8 cellular contexts compared by ENCODE assay signal in genomic region chr18:75209952-75210261, GRCh38. TPM values are rescaled to one million over a fixed set of nuclear protein-coding genes. Genes with fewer than 3 reads are reported as not detected.
DNase-seq lines count a peak whose midpoint lies in the region; ATAC-seq and TF ChIP-seq lines count a peak whose summit lies in the region.

No MANE protein-coding gene starts in this region.

- H3K9me3 ChIP-seq in HUES48 (ENCODE audit: control insufficient read depth, insufficient read depth, low read length) (no peaks in the 10 kb centered on the region), body of pancreas (no peaks in the 10 kb centered on the region)

- H3K36me3 ChIP-seq in HUES48 (ENCODE audit: control insufficient read depth, insufficient read depth, low read length) = no peaks in the 10 kb centered on the region
- no peaks in the 10 kb centered on the region for H3K36me3 ChIP-seq in body of pancreas (replicated peaks in 1 of 2; ENCODE audit: insufficient read depth in 1 of 2, low read depth in 2 of 2)

- peak overlapping the region; percentile 97 for H3K4me3 Mint-ChIP-seq in mesothelial cell of epicardium

- H3K4me1 Mint-ChIP-seq in mesothelial cell of epicardium = peaks cover 69% of the 10 kb centered on the region

- H3K27ac ChIP-seq in C4-2B (peak overlapping the region; percentile 96), HUES48 (ENCODE audit: low read depth, low read length) (peak overlapping the region; percentile 66), body of pancreas (peak overlapping the region; percentile 92 to 98 (median 94))

- peaks cover 86% of the 10 kb centered on the region for H3K27me3 ChIP-seq in HUES48 (ENCODE audit: control insufficient read depth, insufficient read depth, low read length)
- no peaks in the 10 kb centered on the region for H3K27me3 ChIP-seq in body of pancreas

- no peak for DNase-seq in body of pancreas
- no peak for DNase-seq in mesothelial cell of epicardium (ENCODE audit: low spot score in 2 of 2, unreplicated experiment in 2 of 2)
- DNase-seq in NCI-H2081 treated with DMSO at 0.1 percent for 48 hours (lab: John Stamatoyannopoulos, UW) = no peak
- DNase-seq in stimulated activated CD4-positive, alpha-beta T cell treated with anti-CD3 and anti-CD28 coated beads, Interleukin-12 subunit alpha, Interleukin-12 subunit beta, amount 100 ng/mL, for 4 hours = no peak
- no peak for DNase-seq in HPDE6-E6E7 (ENCODE audit: extremely low spot score)

- intact Hi-C loops in body of pancreas (cut with DNase I) = no loop called here

- TF ChIP-seq POLR2A in body of pancreas (IDR thresholded peaks at IDR 0.05) = no peak

- TF ChIP-seq CTCF in C4-2B (conservative IDR thresholded peaks at IDR 0.05) (no peak), body of pancreas (IDR thresholded peaks at IDR 0.05) (no peak), mesothelial cell of epicardium (IDR thresholded peaks at IDR 0.05; ENCODE audit: unreplicated experiment) (no peak)

- WGBS in body of pancreas, 2 donors = 0 to 1% methylated on average over 8 of the region's 8 CpGs

- no peak overlapping the region for H3K9ac ChIP-seq in HUES48 (ENCODE audit: low read depth, low read length)

- peak overlapping the region; percentile 98 for H3K27ac Mint-ChIP-seq in mesothelial cell of epicardium

- no peaks in the 10 kb centered on the region for H3K9me3 Mint-ChIP-seq in mesothelial cell of epicardium

- H3K27me3 Mint-ChIP-seq in mesothelial cell of epicardium (ENCODE audit: low read depth) = peaks cover 2% of the 10 kb centered on the region

- ATAC-seq in body of pancreas (no peak), HG03135 (IDR thresholded peaks at IDR 0.05; ENCODE audit: unreplicated experiment) (no peak)

- no peaks in the 10 kb centered on the region for H3K36me3 Mint-ChIP-seq in mesothelial cell of epicardium

- peaks cover 36% of the 10 kb centered on the region for H3K4me1 ChIP-seq in HUES48 (ENCODE audit: control insufficient read depth, insufficient read depth, low read length)
- H3K4me1 ChIP-seq in body of pancreas = peaks cover 53% of the 10 kb centered on the region

- H3K4me3 ChIP-seq in HUES48 (ENCODE audit: low read depth, low read length) (peak overlapping the region; percentile 73), body of pancreas (peak overlapping the region; percentile 2 to 58)

RNA-seq across cellular contexts. Expression of gene TSHZ1, which starts 0.7 kb away (rescaled TPM):
- total RNA-seq in body of pancreas (10 to 100 TPM in 1 of 2 donors, 1 to 10 TPM in 1; 8.3 to 11.2 TPM), mesothelial cell of epicardium (48.6 to 50.6 TPM (median 50.0 TPM) in 3 replicates)

RNA-seq across cellular contexts. Expression of gene PTGR3, which starts 1.0 kb away (rescaled TPM):
- total RNA-seq in body of pancreas (10 to 100 TPM in 1 of 2 donors, 1 to 10 TPM in 1; 8.9 to 26.5 TPM), mesothelial cell of epicardium (47.0 to 52.6 TPM (median 52.1 TPM) in 3 replicates)
